ENCODE assay signal across 6 cellular contexts in the genomic region with DNA sequence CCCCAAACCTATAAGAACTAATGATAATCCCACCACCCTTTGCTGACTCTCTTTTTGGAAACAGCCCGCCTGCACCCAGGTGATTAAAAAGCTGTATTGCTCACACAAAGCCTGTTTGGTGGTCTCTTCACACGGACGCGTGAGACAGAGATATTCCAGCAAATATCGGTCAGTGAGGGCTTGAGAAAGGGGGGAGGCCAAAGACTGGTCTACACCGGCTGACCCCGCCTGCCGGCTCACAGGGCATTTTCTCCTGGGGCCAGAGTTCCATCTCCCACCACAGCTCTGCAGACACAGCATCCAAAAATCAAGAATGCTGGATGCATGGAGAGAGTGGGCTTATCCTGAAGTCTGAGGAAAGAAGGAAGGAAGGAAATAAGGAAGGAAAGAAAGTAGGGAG.
"Had no signal": no experiment of that assay in that cellular context is flagged by ENCODE, and none has a peak within 500 bp of the region (broad histone marks: within the 10 kb centered on the region; RNA-seq: fewer than 3 reads in every experiment).

No MANE protein-coding gene starts in this region.

- H3K4me3 Mint-ChIP-seq: GM23338, H9 had no signal

- H3K27ac Mint-ChIP-seq: GM23338, H9 had no signal

- H3K4me3 ChIP-seq: GM23338, K562 had no signal

- ATAC-seq: GM23338, K562 had no signal

- DNase-seq: H9, HCEC 1CT, IMR-90, KG1 had no signal
